In genomic region chr21:42973991-42974831, GRCh38 we compare ENCODE assay signal across 8 cellular contexts. TPM values are rescaled to one million over a fixed set of nuclear protein-coding genes. Genes with fewer than 3 reads are reported as not detected.
DNase-seq lines count a peak whose midpoint lies in the region; ATAC-seq and TF ChIP-seq lines count a peak whose summit lies in the region.

A gene with protein sequence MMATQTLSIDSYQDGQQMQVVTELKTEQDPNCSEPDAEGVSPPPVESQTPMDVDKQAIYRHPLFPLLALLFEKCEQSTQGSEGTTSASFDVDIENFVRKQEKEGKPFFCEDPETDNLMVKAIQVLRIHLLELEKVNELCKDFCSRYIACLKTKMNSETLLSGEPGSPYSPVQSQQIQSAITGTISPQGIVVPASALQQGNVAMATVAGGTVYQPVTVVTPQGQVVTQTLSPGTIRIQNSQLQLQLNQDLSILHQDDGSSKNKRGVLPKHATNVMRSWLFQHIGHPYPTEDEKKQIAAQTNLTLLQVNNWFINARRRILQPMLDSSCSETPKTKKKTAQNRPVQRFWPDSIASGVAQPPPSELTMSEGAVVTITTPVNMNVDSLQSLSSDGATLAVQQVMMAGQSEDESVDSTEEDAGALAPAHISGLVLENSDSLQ (plus strand): TSS chr21:42974562. CDS start chr21:43004382, 29,820 bp downstream.

- intact Hi-C loops in esophagus squamous epithelium (cut with DNase I), result no loop called here

- H3K4me1 ChIP-seq in GM23338 (ENCODE audit: insufficient read depth) (peaks cover 45% of the 10 kb centered on the region), esophagus squamous epithelium (peaks cover 0 to 36% (median 26%) of the 10 kb centered on the region in 3 donors)

- peaks cover 41% of the 10 kb centered on the region for H3K79me2 ChIP-seq in GM23338 (replicated peaks; ENCODE audit: insufficient read depth)

- WGBS in esophagus squamous epithelium, 2 donors, result 0% methylated on average over 4 of the region's 106 CpGs; no CpG with 5 or more reads in 1 of the 2 donors

- H3K9me2 ChIP-seq in GM23338 (ENCODE audit: insufficient read depth), result peaks cover 3% of the 10 kb centered on the region; the same call in 1 of the 2 replicates

- H4K20me1 ChIP-seq in GM23338 (replicated peaks; ENCODE audit: insufficient read depth), result no peaks in the 10 kb centered on the region

- peaks cover 17% of the 10 kb centered on the region for H3K36me3 ChIP-seq in GM23338 (ENCODE audit: insufficient read depth)
- H3K36me3 ChIP-seq in esophagus squamous epithelium, result no peaks in the 10 kb centered on the region

- peaks cover 12% of the 10 kb centered on the region; the same call in 1 of the 2 replicates for H3F3A ChIP-seq in GM23338 (replicated peaks; ENCODE audit: low read depth)

- peaks cover 23% of the 10 kb centered on the region for H3K27me3 Mint-ChIP-seq in GM23338 (ENCODE audit: insufficient read depth, low read depth, poor library complexity)

- TF ChIP-seq CTCF in GM23338 (conservative IDR thresholded peaks at IDR 0.05; ENCODE audit: low read depth in 2 of 2) (no peak), esophagus squamous epithelium (IDR thresholded peaks at IDR 0.05) (peak in 2 of 6 experiments; percentile 4 to 9)

- peak in 3 of 4 donors; percentile 5 to 74 (median 74) for TF ChIP-seq POLR2A in esophagus squamous epithelium (IDR thresholded peaks at IDR 0.05)

- H3K36me3 Mint-ChIP-seq in GM23338 (ENCODE audit: low read depth), result peaks cover 34% of the 10 kb centered on the region

- H3K4me2 ChIP-seq in GM23338, result peak within 1 kb of the TSS; percentile 85

- H3K4me3 ChIP-seq in GM23338, result peak within 1 kb of the TSS; percentile 83
- peak within 1 kb of the TSS; percentile 68 to 94 (median 88) for H3K4me3 ChIP-seq in esophagus squamous epithelium

- H3K4me3 Mint-ChIP-seq in GM23338, result peak within 1 kb of the TSS; percentile 86

- H3K9me3 ChIP-seq in esophagus squamous epithelium, result no peaks in the 10 kb centered on the region

- H3K4me1 Mint-ChIP-seq in GM23338, result peaks cover 52% of the 10 kb centered on the region

- ATAC-seq in GM23338, result peak; percentile 83

- H3K27ac ChIP-seq in GM23338 (ENCODE audit: low read depth) (peak within 1 kb of the TSS; percentile 96), esophagus squamous epithelium (peak within 1 kb of the TSS; percentile 98 to 100 (median 100))

- H3K27me3 ChIP-seq in GM23338 (ENCODE audit: insufficient read depth) (no peaks in the 10 kb centered on the region), esophagus squamous epithelium (no peaks in the 10 kb centered on the region)

- H2AFZ ChIP-seq in GM23338, result 0 out of 2 replicates have a peak within 1 kb of the TSS, but pooled peaks have one; percentile 72

- peak within 1 kb of the TSS; percentile 91 for H3K27ac Mint-ChIP-seq in GM23338

- DNase-seq in Daoy (ENCODE audit: low read depth) (peak; percentile 100), GM23338 (ENCODE audit: low spot score) (peak; percentile 100), Kasumi-1 (lab: John Stamatoyannopoulos, UW) (peak; percentile 97), RKO (ENCODE audit: low spot score) (peak; percentile 98), activated T-helper 1 cell treated with Interleukin-2 at 50 U/mL for 16 hours (ENCODE audit: low read depth) (peak; percentile 99), esophagus squamous epithelium (lab: John Stamatoyannopoulos, UW) (peak; percentile 94), myocyte (ENCODE audit: low read depth) (peak; percentile 98)
- DNase-seq in stimulated activated CD8-positive, alpha-beta memory T cell treated with anti-CD3 and anti-CD28 coated beads, Interleukin-7, amount 100 ng/mL, for 4 hours (ENCODE audit: low read depth in 2 of 2), result peak; percentile 98 to 99

- H3K9me3 Mint-ChIP-seq in GM23338, result peaks cover 19% of the 10 kb centered on the region

TF ChIP-seq in GM23338, 12 proteins besides CTCF, POLR2A, EP300 and RAD21:
- peak; percentile 97 for TF ChIP-seq CREB1 (CRISPR knock-in tag; IDR thresholded peaks at IDR 0.05; ENCODE audit: low read depth)
- no peak for TF ChIP-seq EZH2 (IDR thresholded peaks at IDR 0.05; ENCODE audit: low read depth, unreplicated experiment)
- TF ChIP-seq POLR2AphosphoS5 (IDR thresholded peaks at IDR 0.05; ENCODE audit: low read depth), result 0 out of 2 replicates have a peak, but pooled peaks have one; percentile 6
- no peak for TF ChIP-seq JUNB (IDR thresholded peaks at IDR 0.05; ENCODE audit: unreplicated experiment)
- no peak for TF ChIP-seq ZNF331 (CRISPR knock-in tag; IDR thresholded peaks at IDR 0.05; ENCODE audit: low read depth)

RNA-seq across cellular contexts. Expression of the gene that starts here (rescaled TPM):
- total RNA-seq in Daoy (2014; rRNA removed; shearing (Covaris generic)), result 18.0 and 20.1 TPM in 2 replicates
- total RNA-seq in GM23338 (2014; rRNA removed; shearing (Covaris generic)), result 21.9 and 29.9 TPM in 2 replicates
- 76.7 and 79.9 TPM in 2 replicates for polyA plus RNA-seq in GM23338 (2016; fragmentation: Nextera tagmentation; extraction: Ambion mirVana)
- total RNA-seq in esophagus squamous epithelium, result 10 to 100 TPM in 2 of 4 donors, 1 to 10 TPM in 2; 7.7 to 19.6 (median 9.5) TPM
- total RNA-seq in myocyte, result 16.5 and 18.4 TPM in 2 replicates
- 15.2 TPM for polyA plus RNA-seq in myocyte (2012)

Comparison
In these comparisons a context has a peak if more than half of its experiments do, and no peak if none do; other contexts are left out.
1. Peak in every context shown above with its lines: DNase-seq, ATAC-seq, H3K4me3 ChIP-seq and H3K27ac ChIP-seq.